ENCODE assay signal across 2 cellular contexts in the genomic region with DNA sequence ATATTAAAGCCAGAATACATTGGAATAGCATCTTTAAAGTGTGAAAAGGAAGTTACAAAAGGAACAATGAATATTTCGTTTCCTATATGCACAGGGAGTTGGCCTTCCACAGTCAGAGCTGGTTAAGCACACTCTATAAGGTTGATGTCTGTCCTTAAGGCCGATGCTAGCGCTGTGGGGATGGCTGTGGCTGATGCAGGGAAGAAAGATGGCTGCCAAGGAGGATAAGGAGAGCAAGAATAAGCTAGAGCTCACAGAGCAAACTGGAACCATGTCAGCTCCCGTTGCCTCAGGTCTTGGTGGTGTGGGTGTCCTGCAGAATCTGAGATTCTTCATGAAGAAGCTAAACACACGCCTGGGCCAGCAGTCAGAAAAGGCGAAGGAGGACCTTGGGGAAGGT.
TF ChIP-seq lines count a peak whose summit lies in the region.

No MANE protein-coding gene starts in this region.

TF ChIP-seq in GM23338, 12 proteins besides CTCF, POLR2A, EP300 and RAD21 (continues in another document):
- TF ChIP-seq, protein P1, sequence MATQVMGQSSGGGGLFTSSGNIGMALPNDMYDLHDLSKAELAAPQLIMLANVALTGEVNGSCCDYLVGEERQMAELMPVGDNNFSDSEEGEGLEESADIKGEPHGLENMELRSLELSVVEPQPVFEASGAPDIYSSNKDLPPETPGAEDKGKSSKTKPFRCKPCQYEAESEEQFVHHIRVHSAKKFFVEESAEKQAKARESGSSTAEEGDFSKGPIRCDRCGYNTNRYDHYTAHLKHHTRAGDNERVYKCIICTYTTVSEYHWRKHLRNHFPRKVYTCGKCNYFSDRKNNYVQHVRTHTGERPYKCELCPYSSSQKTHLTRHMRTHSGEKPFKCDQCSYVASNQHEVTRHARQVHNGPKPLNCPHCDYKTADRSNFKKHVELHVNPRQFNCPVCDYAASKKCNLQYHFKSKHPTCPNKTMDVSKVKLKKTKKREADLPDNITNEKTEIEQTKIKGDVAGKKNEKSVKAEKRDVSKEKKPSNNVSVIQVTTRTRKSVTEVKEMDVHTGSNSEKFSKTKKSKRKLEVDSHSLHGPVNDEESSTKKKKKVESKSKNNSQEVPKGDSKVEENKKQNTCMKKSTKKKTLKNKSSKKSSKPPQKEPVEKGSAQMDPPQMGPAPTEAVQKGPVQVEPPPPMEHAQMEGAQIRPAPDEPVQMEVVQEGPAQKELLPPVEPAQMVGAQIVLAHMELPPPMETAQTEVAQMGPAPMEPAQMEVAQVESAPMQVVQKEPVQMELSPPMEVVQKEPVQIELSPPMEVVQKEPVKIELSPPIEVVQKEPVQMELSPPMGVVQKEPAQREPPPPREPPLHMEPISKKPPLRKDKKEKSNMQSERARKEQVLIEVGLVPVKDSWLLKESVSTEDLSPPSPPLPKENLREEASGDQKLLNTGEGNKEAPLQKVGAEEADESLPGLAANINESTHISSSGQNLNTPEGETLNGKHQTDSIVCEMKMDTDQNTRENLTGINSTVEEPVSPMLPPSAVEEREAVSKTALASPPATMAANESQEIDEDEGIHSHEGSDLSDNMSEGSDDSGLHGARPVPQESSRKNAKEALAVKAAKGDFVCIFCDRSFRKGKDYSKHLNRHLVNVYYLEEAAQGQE (IDR thresholded peaks at IDR 0.05; ENCODE audit: unreplicated experiment), result no peak
- no peak for TF ChIP-seq EZH2 (IDR thresholded peaks at IDR 0.05; ENCODE audit: low read depth, unreplicated experiment)
- TF ChIP-seq NANOG (IDR thresholded peaks at IDR 0.05; ENCODE audit: borderline replicate concordance), result no peak
- TF ChIP-seq, protein P2, sequence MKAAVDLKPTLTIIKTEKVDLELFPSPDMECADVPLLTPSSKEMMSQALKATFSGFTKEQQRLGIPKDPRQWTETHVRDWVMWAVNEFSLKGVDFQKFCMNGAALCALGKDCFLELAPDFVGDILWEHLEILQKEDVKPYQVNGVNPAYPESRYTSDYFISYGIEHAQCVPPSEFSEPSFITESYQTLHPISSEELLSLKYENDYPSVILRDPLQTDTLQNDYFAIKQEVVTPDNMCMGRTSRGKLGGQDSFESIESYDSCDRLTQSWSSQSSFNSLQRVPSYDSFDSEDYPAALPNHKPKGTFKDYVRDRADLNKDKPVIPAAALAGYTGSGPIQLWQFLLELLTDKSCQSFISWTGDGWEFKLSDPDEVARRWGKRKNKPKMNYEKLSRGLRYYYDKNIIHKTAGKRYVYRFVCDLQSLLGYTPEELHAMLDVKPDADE (IDR thresholded peaks at IDR 0.05), result no peak
- no peak for TF ChIP-seq POLR2AphosphoS5 (IDR thresholded peaks at IDR 0.05; ENCODE audit: low read depth)
- TF ChIP-seq, protein P3, sequence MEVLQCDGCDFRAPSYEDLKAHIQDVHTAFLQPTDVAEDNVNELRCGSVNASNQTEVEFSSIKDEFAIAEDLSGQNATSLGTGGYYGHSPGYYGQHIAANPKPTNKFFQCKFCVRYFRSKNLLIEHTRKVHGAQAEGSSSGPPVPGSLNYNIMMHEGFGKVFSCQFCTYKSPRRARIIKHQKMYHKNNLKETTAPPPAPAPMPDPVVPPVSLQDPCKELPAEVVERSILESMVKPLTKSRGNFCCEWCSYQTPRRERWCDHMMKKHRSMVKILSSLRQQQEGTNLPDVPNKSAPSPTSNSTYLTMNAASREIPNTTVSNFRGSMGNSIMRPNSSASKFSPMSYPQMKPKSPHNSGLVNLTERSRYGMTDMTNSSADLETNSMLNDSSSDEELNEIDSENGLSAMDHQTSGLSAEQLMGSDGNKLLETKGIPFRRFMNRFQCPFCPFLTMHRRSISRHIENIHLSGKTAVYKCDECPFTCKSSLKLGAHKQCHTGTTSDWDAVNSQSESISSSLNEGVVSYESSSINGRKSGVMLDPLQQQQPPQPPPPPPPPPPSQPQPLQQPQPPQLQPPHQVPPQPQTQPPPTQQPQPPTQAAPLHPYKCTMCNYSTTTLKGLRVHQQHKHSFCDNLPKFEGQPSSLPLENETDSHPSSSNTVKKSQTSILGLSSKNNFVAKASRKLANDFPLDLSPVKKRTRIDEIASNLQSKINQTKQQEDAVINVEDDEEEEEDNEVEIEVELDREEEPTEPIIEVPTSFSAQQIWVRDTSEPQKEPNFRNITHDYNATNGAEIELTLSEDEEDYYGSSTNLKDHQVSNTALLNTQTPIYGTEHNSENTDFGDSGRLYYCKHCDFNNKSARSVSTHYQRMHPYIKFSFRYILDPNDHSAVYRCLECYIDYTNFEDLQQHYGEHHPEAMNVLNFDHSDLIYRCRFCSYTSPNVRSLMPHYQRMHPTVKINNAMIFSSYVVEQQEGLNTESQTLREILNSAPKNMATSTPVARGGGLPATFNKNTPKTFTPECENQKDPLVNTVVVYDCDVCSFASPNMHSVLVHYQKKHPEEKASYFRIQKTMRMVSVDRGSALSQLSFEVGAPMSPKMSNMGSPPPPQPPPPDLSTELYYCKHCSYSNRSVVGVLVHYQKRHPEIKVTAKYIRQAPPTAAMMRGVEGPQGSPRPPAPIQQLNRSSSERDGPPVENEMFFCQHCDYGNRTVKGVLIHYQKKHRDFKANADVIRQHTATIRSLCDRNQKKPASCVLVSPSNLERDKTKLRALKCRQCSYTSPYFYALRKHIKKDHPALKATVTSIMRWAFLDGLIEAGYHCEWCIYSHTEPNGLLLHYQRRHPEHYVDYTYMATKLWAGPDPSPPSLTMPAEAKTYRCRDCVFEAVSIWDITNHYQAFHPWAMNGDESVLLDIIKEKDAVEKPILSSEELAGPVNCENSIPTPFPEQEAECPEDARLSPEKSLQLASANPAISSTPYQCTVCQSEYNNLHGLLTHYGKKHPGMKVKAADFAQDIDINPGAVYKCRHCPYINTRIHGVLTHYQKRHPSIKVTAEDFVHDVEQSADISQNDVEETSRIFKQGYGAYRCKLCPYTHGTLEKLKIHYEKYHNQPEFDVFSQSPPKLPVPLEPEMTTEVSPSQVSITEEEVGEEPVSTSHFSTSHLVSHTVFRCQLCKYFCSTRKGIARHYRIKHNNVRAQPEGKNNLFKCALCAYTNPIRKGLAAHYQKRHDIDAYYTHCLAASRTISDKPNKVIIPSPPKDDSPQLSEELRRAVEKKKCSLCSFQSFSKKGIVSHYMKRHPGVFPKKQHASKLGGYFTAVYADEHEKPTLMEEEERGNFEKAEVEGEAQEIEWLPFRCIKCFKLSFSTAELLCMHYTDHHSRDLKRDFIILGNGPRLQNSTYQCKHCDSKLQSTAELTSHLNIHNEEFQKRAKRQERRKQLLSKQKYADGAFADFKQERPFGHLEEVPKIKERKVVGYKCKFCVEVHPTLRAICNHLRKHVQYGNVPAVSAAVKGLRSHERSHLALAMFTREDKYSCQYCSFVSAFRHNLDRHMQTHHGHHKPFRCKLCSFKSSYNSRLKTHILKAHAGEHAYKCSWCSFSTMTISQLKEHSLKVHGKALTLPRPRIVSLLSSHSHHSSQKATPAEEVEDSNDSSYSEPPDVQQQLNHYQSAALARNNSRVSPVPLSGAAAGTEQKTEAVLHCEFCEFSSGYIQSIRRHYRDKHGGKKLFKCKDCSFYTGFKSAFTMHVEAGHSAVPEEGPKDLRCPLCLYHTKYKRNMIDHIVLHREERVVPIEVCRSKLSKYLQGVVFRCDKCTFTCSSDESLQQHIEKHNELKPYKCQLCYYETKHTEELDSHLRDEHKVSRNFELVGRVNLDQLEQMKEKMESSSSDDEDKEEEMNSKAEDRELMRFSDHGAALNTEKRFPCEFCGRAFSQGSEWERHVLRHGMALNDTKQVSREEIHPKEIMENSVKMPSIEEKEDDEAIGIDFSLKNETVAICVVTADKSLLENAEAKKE (CRISPR knock-in tag; IDR thresholded peaks at IDR 0.05), result no peak
- TF ChIP-seq ZNF331 (CRISPR knock-in tag; IDR thresholded peaks at IDR 0.05; ENCODE audit: low read depth), result no peak
- TF ChIP-seq CREB1 (CRISPR knock-in tag; IDR thresholded peaks at IDR 0.05; ENCODE audit: low read depth), result no peak
- no peak for TF ChIP-seq ZNF114 (CRISPR knock-in tag; IDR thresholded peaks at IDR 0.05)
- no peak for TF ChIP-seq EZH2phosphoT487 (IDR thresholded peaks at IDR 0.05; ENCODE audit: unreplicated experiment)

TF ChIP-seq in endothelial cell of umbilical vein, 7 proteins besides CTCF, POLR2A, EP300 and RAD21:
- TF ChIP-seq MYC (IDR thresholded peaks at IDR 0.05; ENCODE audit: low read depth, low read length) (no peak), EZH2 (IDR thresholded peaks at IDR 0.05; ENCODE audit: borderline replicate concordance, low read depth, low read length, severe bottlenecking) (no peak), POLR2AphosphoS5 (IDR thresholded peaks at IDR 0.05; ENCODE audit: insufficient read depth, low read depth, low read length) (no peak), FOS (IDR thresholded peaks at IDR 0.05; ENCODE audit: borderline replicate concordance, insufficient read depth, low read length) (no peak), JUN (IDR thresholded peaks at IDR 0.05; ENCODE audit: borderline replicate concordance, insufficient read depth, insufficient read length, low read depth) (no peak), GATA2 (IDR thresholded peaks at IDR 0.05; ENCODE audit: insufficient read depth, insufficient read length, low read depth, low read length) (no peak)
- TF ChIP-seq, protein P4, sequence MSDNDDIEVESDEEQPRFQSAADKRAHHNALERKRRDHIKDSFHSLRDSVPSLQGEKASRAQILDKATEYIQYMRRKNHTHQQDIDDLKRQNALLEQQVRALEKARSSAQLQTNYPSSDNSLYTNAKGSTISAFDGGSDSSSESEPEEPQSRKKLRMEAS (IDR thresholded peaks at IDR 0.05; ENCODE audit: insufficient read depth, insufficient read length), result no peak
TF ChIP-seq in endothelial cell of umbilical vein: peak in this region for 0.
